1 cellular context compared by ENCODE assay signal in the genomic region with DNA sequence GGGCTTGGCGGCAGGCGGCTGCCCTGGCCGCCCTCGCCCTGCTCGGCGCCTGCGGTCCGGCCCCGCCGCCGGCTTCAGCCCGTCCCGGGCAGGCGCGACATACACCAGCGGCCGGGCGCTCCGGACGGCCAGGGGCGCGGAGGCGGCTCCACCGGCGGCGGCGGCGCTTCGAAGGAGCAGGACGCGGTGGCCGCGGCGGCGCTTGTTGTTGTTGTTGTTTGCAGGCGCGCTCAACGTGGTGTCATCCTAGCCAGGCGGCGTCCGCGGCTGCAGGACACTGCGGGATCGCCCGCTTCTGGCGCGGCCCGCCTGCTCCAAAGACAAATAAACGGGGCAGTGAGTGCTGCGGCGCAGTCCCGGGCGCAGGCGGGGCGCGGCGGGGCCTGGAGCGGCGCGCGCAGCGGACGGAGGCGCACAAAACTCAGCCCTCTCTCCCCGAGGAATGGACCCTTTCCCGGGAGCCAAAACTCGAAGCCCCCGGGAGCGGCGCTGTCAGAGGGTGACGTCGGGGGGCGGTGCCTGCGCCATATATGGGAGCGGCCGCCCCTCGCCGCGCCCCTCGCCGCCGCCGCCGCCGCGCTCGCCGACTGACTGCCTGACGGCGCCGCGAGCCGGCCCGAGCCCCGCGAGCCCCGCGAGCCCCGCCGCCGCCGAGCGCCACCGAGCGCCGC.
TF ChIP-seq lines count a peak whose summit lies in the region.

A gene with protein sequence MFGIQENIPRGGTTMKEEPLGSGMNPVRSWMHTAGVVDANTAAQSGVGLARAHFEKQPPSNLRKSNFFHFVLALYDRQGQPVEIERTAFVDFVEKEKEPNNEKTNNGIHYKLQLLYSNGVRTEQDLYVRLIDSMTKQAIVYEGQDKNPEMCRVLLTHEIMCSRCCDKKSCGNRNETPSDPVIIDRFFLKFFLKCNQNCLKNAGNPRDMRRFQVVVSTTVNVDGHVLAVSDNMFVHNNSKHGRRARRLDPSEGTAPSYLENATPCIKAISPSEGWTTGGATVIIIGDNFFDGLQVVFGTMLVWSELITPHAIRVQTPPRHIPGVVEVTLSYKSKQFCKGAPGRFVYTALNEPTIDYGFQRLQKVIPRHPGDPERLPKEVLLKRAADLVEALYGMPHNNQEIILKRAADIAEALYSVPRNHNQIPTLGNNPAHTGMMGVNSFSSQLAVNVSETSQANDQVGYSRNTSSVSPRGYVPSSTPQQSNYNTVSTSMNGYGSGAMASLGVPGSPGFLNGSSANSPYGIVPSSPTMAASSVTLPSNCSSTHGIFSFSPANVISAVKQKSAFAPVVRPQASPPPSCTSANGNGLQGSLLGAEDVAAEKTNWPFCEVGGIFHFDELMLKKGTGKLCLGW (minus strand): TSS at position 444 of the 671 bp plus-strand sequence. CDS start 506 bp downstream, outside the sequence.

TF ChIP-seq in Ishikawa, 13 proteins besides CTCF, POLR2A, EP300 and RAD21 (continued from another document):
- TF ChIP-seq, protein P1, sequence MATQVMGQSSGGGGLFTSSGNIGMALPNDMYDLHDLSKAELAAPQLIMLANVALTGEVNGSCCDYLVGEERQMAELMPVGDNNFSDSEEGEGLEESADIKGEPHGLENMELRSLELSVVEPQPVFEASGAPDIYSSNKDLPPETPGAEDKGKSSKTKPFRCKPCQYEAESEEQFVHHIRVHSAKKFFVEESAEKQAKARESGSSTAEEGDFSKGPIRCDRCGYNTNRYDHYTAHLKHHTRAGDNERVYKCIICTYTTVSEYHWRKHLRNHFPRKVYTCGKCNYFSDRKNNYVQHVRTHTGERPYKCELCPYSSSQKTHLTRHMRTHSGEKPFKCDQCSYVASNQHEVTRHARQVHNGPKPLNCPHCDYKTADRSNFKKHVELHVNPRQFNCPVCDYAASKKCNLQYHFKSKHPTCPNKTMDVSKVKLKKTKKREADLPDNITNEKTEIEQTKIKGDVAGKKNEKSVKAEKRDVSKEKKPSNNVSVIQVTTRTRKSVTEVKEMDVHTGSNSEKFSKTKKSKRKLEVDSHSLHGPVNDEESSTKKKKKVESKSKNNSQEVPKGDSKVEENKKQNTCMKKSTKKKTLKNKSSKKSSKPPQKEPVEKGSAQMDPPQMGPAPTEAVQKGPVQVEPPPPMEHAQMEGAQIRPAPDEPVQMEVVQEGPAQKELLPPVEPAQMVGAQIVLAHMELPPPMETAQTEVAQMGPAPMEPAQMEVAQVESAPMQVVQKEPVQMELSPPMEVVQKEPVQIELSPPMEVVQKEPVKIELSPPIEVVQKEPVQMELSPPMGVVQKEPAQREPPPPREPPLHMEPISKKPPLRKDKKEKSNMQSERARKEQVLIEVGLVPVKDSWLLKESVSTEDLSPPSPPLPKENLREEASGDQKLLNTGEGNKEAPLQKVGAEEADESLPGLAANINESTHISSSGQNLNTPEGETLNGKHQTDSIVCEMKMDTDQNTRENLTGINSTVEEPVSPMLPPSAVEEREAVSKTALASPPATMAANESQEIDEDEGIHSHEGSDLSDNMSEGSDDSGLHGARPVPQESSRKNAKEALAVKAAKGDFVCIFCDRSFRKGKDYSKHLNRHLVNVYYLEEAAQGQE (IDR thresholded peaks at IDR 0.05; ENCODE audit: low read depth) = no peak
- TF ChIP-seq, protein P2, sequence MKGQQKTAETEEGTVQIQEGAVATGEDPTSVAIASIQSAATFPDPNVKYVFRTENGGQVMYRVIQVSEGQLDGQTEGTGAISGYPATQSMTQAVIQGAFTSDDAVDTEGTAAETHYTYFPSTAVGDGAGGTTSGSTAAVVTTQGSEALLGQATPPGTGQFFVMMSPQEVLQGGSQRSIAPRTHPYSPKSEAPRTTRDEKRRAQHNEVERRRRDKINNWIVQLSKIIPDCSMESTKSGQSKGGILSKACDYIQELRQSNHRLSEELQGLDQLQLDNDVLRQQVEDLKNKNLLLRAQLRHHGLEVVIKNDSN (IDR thresholded peaks at IDR 0.05) = no peak
- TF ChIP-seq ZBTB7A (IDR thresholded peaks at IDR 0.05; ENCODE audit: low read depth) (peak; percentile 39; the same call in 1 of the 2 replicates), EGR1 (IDR thresholded peaks at IDR 0.05) (no peak), YY1 (IDR thresholded peaks at IDR 0.05; ENCODE audit: low read depth) (no peak), FOXM1 (IDR thresholded peaks at IDR 0.05; ENCODE audit: borderline replicate concordance, low read depth) (no peak)
